ENCODE assay signal across 8 cellular contexts in the genomic region with DNA sequence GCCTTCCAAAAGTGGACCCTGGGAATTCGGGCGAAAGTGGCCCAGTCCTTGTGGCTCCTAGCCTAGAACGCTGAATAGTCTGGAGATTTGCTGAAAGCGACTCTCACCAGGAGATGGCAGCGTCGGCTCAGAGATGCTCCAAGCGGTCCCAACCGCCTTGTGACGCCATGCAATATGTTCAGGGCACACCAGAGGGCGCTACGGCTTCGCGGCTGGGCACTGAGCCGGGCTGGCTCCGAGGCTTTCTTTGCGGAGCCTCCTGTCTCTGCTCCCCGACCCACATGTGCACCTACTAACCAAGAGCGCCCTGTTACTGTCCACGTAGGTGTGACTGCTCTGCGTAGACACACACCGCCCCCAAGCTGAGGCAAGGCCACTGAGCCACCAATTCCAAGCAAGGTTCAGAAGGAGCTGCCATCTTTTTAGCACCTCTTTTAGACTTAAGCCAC. TPM values are rescaled to one million over a fixed set of nuclear protein-coding genes. Genes with fewer than 3 reads are reported as not detected.
DNase-seq lines count a peak whose midpoint lies in the region; ATAC-seq and TF ChIP-seq lines count a peak whose summit lies in the region.

No MANE protein-coding gene starts in this region.

- peak overlapping the region; percentile 55; the same call in 1 of the 2 replicates for H2AFZ ChIP-seq in PC-9
- peak overlapping the region; percentile 65 for H2AFZ ChIP-seq in fibroblast of lung (ENCODE audit: low read length)

- H3K36me3 ChIP-seq in DOHH2 (ENCODE audit: control insufficient read depth, low read length) = no peaks in the 10 kb centered on the region
- H3K36me3 ChIP-seq in PC-9 (ENCODE audit: low read depth) = no peaks in the 10 kb centered on the region
- no peaks in the 10 kb centered on the region for H3K36me3 ChIP-seq in fibroblast of lung (ENCODE audit: control insufficient read depth, insufficient read depth, low read length)

- H3K36me3 Mint-ChIP-seq in activated T-cell treated with anti-CD3 and anti-CD28 coated beads, Interleukin-2, amount 50 U/mL, for 4 hours (ENCODE audit: insufficient read depth) = no peaks in the 10 kb centered on the region
- H3K36me3 Mint-ChIP-seq in neural crest cell (ENCODE audit: low read depth) = no peaks in the 10 kb centered on the region

- no peaks in the 10 kb centered on the region for H3K9me3 Mint-ChIP-seq in activated T-cell treated with anti-CD3 and anti-CD28 coated beads, Interleukin-2, amount 50 U/mL, for 4 hours
- H3K9me3 Mint-ChIP-seq in neural crest cell = no peaks in the 10 kb centered on the region
- no peaks in the 10 kb centered on the region for H3K9me3 Mint-ChIP-seq in stimulated activated naive CD8-positive, alpha-beta T cell treated with anti-CD3 and anti-CD28 coated beads, Interleukin-15, amount 100 ng/mL, for 72 hours

- H3K4me2 ChIP-seq in DOHH2 (ENCODE audit: low read length) (no peak overlapping the region), PC-9 (peak overlapping the region; percentile 76), fibroblast of lung (ENCODE audit: extremely low read depth, insufficient read depth, low read length) (peak overlapping the region; percentile 41)

- intact Hi-C loops in PC-9 (cut with micrococcal nuclease; ENCODE audit: unreplicated experiment) = loop anchor here (1.0 to 5.0 kb wide), 5 partner anchors 348 to 863 kb away; partner anchors contain the start of gene WWOX

- H3K27ac ChIP-seq in DOHH2 (ENCODE audit: low read depth, low read length) = no peak overlapping the region
- no peak overlapping the region for H3K27ac ChIP-seq in PC-9
- no peak overlapping the region for H3K27ac ChIP-seq in fibroblast of lung (ENCODE audit: insufficient read depth, low read length)

- H3K27ac Mint-ChIP-seq in neural crest cell (ENCODE audit: unreplicated experiment) = no peak overlapping the region
- no peak overlapping the region for H3K27ac Mint-ChIP-seq in stimulated activated naive CD8-positive, alpha-beta T cell treated with anti-CD3 and anti-CD28 coated beads, Interleukin-15, amount 100 ng/mL, for 72 hours

- H3K9me3 ChIP-seq in DOHH2 (ENCODE audit: control insufficient read depth, insufficient read depth, low read length) = no peaks in the 10 kb centered on the region
- H3K9me3 ChIP-seq in PC-9 (ENCODE audit: insufficient read depth, low read depth) = no peaks in the 10 kb centered on the region
- no peaks in the 10 kb centered on the region for H3K9me3 ChIP-seq in fibroblast of lung (ENCODE audit: control insufficient read depth, insufficient read depth, low read depth, low read length)

- peaks cover 6% of the 10 kb centered on the region for H3K4me1 Mint-ChIP-seq in activated T-cell treated with anti-CD3 and anti-CD28 coated beads, Interleukin-2, amount 50 U/mL, for 4 hours (ENCODE audit: low read depth)
- H3K4me1 Mint-ChIP-seq in neural crest cell = peaks cover 6% of the 10 kb centered on the region
- peaks cover 6% of the 10 kb centered on the region for H3K4me1 Mint-ChIP-seq in stimulated activated naive CD8-positive, alpha-beta T cell treated with anti-CD3 and anti-CD28 coated beads, Interleukin-15, amount 100 ng/mL, for 72 hours

- peak; percentile 99 for ATAC-seq in GM21737 (IDR thresholded peaks at IDR 0.05; ENCODE audit: unreplicated experiment)
- ATAC-seq in activated T-cell treated with anti-CD3 and anti-CD28 coated beads, Interleukin-2, amount 50 U/mL, for 4 hours = peak; percentile 97 to 99
- ATAC-seq in stimulated activated naive CD8-positive, alpha-beta T cell treated with anti-CD3 and anti-CD28 coated beads, Interleukin-15, amount 100 ng/mL, for 72 hours = peak; percentile 95

- no peak overlapping the region for H3K4me3 ChIP-seq in DOHH2 (ENCODE audit: low read length)
- peak overlapping the region; percentile 37; the same call in 1 of the 2 replicates for H3K4me3 ChIP-seq in PC-9
- H3K4me3 ChIP-seq in fibroblast of lung (replicated peaks in 1 of 4; ENCODE audit: control extremely low read depth in 1 of 4, insufficient read depth in 1 of 4, low read depth in 3 of 4, low read length in 4 of 4) = peak overlapping the region in 2 of 4 experiments; percentile 33 to 47

- in situ Hi-C loops in KBM-7 (cut with MboI; ENCODE audit: low pct_unique_long_range_greater_than_20kb, low sequenced_read_pairs) = loop anchor here (25.0 kb wide), 2 partner anchors 351 to 751 kb away; no protein-coding TSS in a partner anchor

- H3K4me1 ChIP-seq in DOHH2 (ENCODE audit: control insufficient read depth, low read length) = no peaks in the 10 kb centered on the region
- peaks cover 8% of the 10 kb centered on the region; the same call in 1 of the 2 replicates for H3K4me1 ChIP-seq in PC-9 (replicated peaks; ENCODE audit: insufficient read depth)
- no peaks in the 10 kb centered on the region for H3K4me1 ChIP-seq in fibroblast of lung (ENCODE audit: control insufficient read depth, extremely low read depth, insufficient read depth, low read length)

- BruUV-seq in PC-9 (replicated peaks; lab: Mats Ljungman, UMichigan) = no TSS peak

- POLR2A ChIA-PET in PC-9 (lab: Charles Lee; ENCODE audit: unreplicated experiment) = no interaction called here

- H3K4me3 Mint-ChIP-seq in activated T-cell treated with anti-CD3 and anti-CD28 coated beads, Interleukin-2, amount 50 U/mL, for 4 hours = peak overlapping the region; percentile 37
- H3K4me3 Mint-ChIP-seq in neural crest cell = peak overlapping the region; percentile 23
- H3K4me3 Mint-ChIP-seq in stimulated activated naive CD8-positive, alpha-beta T cell treated with anti-CD3 and anti-CD28 coated beads, Interleukin-15, amount 100 ng/mL, for 72 hours = peak overlapping the region; percentile 39 to 62

- H4K20me1 ChIP-seq in DOHH2 (ENCODE audit: control insufficient read depth, insufficient read depth, low read depth, low read length) = no peaks in the 10 kb centered on the region
- no peaks in the 10 kb centered on the region for H4K20me1 ChIP-seq in PC-9 (ENCODE audit: insufficient read depth)
- no peaks in the 10 kb centered on the region for H4K20me1 ChIP-seq in fibroblast of lung (ENCODE audit: control insufficient read depth, extremely low read depth, insufficient read depth, low read length)

- H3K79me2 ChIP-seq in DOHH2 (ENCODE audit: control insufficient read depth, low read length) (no peaks in the 10 kb centered on the region), PC-9 (ENCODE audit: low read depth) (no peaks in the 10 kb centered on the region), fibroblast of lung (ENCODE audit: control insufficient read depth, insufficient read depth, low read length) (no peaks in the 10 kb centered on the region)

- H3K27me3 ChIP-seq in DOHH2 (ENCODE audit: control insufficient read depth, low read length) (peaks cover 10% of the 10 kb centered on the region), PC-9 (ENCODE audit: insufficient read depth, low read depth) (peaks cover 8% of the 10 kb centered on the region; the same call in 1 of the 2 replicates), fibroblast of lung (ENCODE audit: control insufficient read depth, insufficient read depth, low read length) (no peaks in the 10 kb centered on the region)

- H3F3A ChIP-seq in DOHH2 (ENCODE audit: control insufficient read depth, insufficient read depth) (no peaks in the 10 kb centered on the region), PC-9 (ENCODE audit: insufficient read depth, low read depth) (no peaks in the 10 kb centered on the region)

- H3K9ac ChIP-seq in fibroblast of lung (ENCODE audit: insufficient read depth, low read length) = no peak overlapping the region

- peak; percentile 96 for TF ChIP-seq CTCF in DOHH2 (IDR thresholded peaks at IDR 0.05; ENCODE audit: low read depth, low read length, poor library complexity, severe bottlenecking)
- peak; percentile 98 for TF ChIP-seq CTCF in PC-9 (conservative IDR thresholded peaks at IDR 0.05)
- TF ChIP-seq CTCF in fibroblast of lung (conservative IDR thresholded peaks at IDR 0.05 in 1 of 2, IDR thresholded peaks at IDR 0.05 in 1 of 2; ENCODE audit: low read depth in 1 of 2, low read length in 2 of 2) = peak; percentile 99 to 100
- TF ChIP-seq CTCF in neural crest cell (conservative IDR thresholded peaks at IDR 0.05) = peak; percentile 100

- DNase-seq in KBM-7 (peak; percentile 85), PC-9 (peak; percentile 62 to 78), fibroblast of lung (ENCODE audit: low read depth in 2 of 2) (peak; percentile 59 to 82), neural crest cell (ENCODE audit: low read depth, low spot score) (peak; percentile 92)
- DNase-seq in activated T-cell treated with anti-CD3 and anti-CD28 coated beads, Interleukin-2, amount 50 U/mL, for 4 hours = peak; percentile 87
- peak; percentile 83 to 84 for DNase-seq in stimulated activated naive CD8-positive, alpha-beta T cell treated with anti-CD3 and anti-CD28 coated beads, Interleukin-15, amount 100 ng/mL, for 72 hours

- H3K27me3 Mint-ChIP-seq in activated T-cell treated with anti-CD3 and anti-CD28 coated beads, Interleukin-2, amount 50 U/mL, for 4 hours (ENCODE audit: low read depth) = peaks cover 10% of the 10 kb centered on the region
- H3K27me3 Mint-ChIP-seq in neural crest cell (ENCODE audit: low read depth) = peaks cover 14% of the 10 kb centered on the region
- H3K27me3 Mint-ChIP-seq in stimulated activated naive CD8-positive, alpha-beta T cell treated with anti-CD3 and anti-CD28 coated beads, Interleukin-15, amount 100 ng/mL, for 72 hours = peaks cover 33% of the 10 kb centered on the region

- CTCF ChIA-PET in PC-9 (lab: Charles Lee) = interaction anchor here (0.6 kb wide), 1 partner anchor 734 kb away, joined by 3 read pairs; no protein-coding TSS in a partner anchor

- H3K9me2 ChIP-seq in DOHH2 (replicated peaks; ENCODE audit: control insufficient read depth, low read length) (no peaks in the 10 kb centered on the region), PC-9 (ENCODE audit: insufficient read depth) (no peaks in the 10 kb centered on the region)

RNA-seq across cellular contexts. Expression of gene SYCE1L, which starts 36.9 kb away (rescaled TPM):
- total RNA-seq in PC-9 (2021) (6.2 and 17.9 TPM in 2 replicates), fibroblast of lung (0.26 and 0.33 TPM in 2 replicates), neural crest cell (18.3 and 24.8 TPM in 2 replicates)
- total RNA-seq in activated T-cell treated with anti-CD3 and anti-CD28 coated beads, Interleukin-2, amount 50 U/mL, for 4 hours = 1 to 10 TPM; 1.2 to 1.6 (median 1.3) TPM
- 0.09 TPM in 1 of 2 replicates, not detected in the other for polyA plus RNA-seq in fibroblast of lung
- 0.27 and 0.46 TPM in 2 replicates for polyA plus RNA-seq in fibroblast of lung (2012)
- polyA minus RNA-seq in fibroblast of lung (ENCODE audit: low replicate concordance) = not detected in 2 replicates

RNA-seq across cellular contexts. Expression of gene MON1B, which starts 45.1 kb away (rescaled TPM):
- total RNA-seq in PC-9 (2021) = 57.2 and 57.5 TPM in 2 replicates
- 10 to 100 TPM; 67.6 to 71.3 (median 70.0) TPM for total RNA-seq in activated T-cell treated with anti-CD3 and anti-CD28 coated beads, Interleukin-2, amount 50 U/mL, for 4 hours
- total RNA-seq in fibroblast of lung = 5.9 and 7.3 TPM in 2 replicates
- 12.7 and 16.0 TPM in 2 replicates for polyA plus RNA-seq in fibroblast of lung
- 16.8 and 22.0 TPM in 2 replicates for polyA plus RNA-seq in fibroblast of lung (2012)
- polyA minus RNA-seq in fibroblast of lung (ENCODE audit: low replicate concordance) = 53.2 and 81.5 TPM in 2 replicates
- 46.3 and 49.5 TPM in 2 replicates for total RNA-seq in neural crest cell
